Comparison of ENCODE assay signal across 21 cellular contexts in genomic region chr9:37437616-37438015, GRCh38. TPM values are rescaled to one million over a fixed set of nuclear protein-coding genes. Genes with fewer than 3 reads are reported as not detected.
DNase-seq lines count a peak whose midpoint lies in the region; ATAC-seq and TF ChIP-seq lines count a peak whose summit lies in the region.
"Had no signal": no experiment of that assay in that cellular context is flagged by ENCODE, and none has a peak within 500 bp of the region (broad histone marks: within the 10 kb centered on the region; RNA-seq: fewer than 3 reads in every experiment).

No MANE protein-coding gene starts in this region.

- no peak overlapping the region for H2AFZ ChIP-seq in PC-9

- CTCF ChIA-PET in PC-9 (lab: Charles Lee) (no interaction called here), HEK293T (lab: Yijun Ruan, JAX) (no interaction called here)

- H3K27me3 Mint-ChIP-seq in activated naive CD8-positive, alpha-beta T cell treated with anti-CD3 and anti-CD28 coated beads for 36 hours = no peaks in the 10 kb centered on the region
- no peaks in the 10 kb centered on the region for H3K27me3 Mint-ChIP-seq in activated naive CD8-positive, alpha-beta T cell treated with anti-CD3 and anti-CD28 coated beads, Interleukin-2, amount 50 U/mL, for 24 hours

- BruUV-seq in PC-9 (replicated peaks; lab: Mats Ljungman, UMichigan) = no TSS peak

- H3K27ac ChIP-seq in temporal lobe (ENCODE audit: low read depth, low read length) = peak overlapping the region; percentile 87
- no peak overlapping the region for H3K27ac ChIP-seq in PC-9
- H3K27ac ChIP-seq: A549, C4-2B had no signal

- H3K36me3 Mint-ChIP-seq in activated naive CD8-positive, alpha-beta T cell treated with anti-CD3 and anti-CD28 coated beads for 36 hours = peaks cover 14% of the 10 kb centered on the region
- H3K36me3 Mint-ChIP-seq in activated naive CD8-positive, alpha-beta T cell treated with anti-CD3 and anti-CD28 coated beads, Interleukin-2, amount 50 U/mL, for 24 hours (ENCODE audit: low read depth) = peaks cover 42% of the 10 kb centered on the region

- H3K9me3 Mint-ChIP-seq in activated naive CD8-positive, alpha-beta T cell treated with anti-CD3 and anti-CD28 coated beads for 36 hours = no peaks in the 10 kb centered on the region
- no peaks in the 10 kb centered on the region for H3K9me3 Mint-ChIP-seq in activated naive CD8-positive, alpha-beta T cell treated with anti-CD3 and anti-CD28 coated beads, Interleukin-2, amount 50 U/mL, for 24 hours

- DNase-seq in activated naive CD8-positive, alpha-beta T cell treated with anti-CD3 and anti-CD28 coated beads for 36 hours = no peak
- DNase-seq in activated naive CD8-positive, alpha-beta T cell treated with anti-CD3 and anti-CD28 coated beads, Interleukin-2, amount 50 U/mL, for 24 hours = no peak
- DNase-seq in cerebellum (ENCODE audit: low spot score) (peak; percentile 60), medulla oblongata (ENCODE audit: extremely low spot score) (peak; percentile 51), PC-9 (no peak), HEK293T (ENCODE audit: extremely low spot score) (no peak), HT-29 (ENCODE audit: low spot score) (no peak)
- DNase-seq: COR-L47, DMS53, GOT3, KG1, NCI-H1436, NCI-H2029 treated with DMSO at 0.1 percent for 48 hours, NCI-H2171 treated with DMSO at 0.1 percent for 48 hours, NCI-H446 treated with DMSO at 0.1 percent for 48 hours, NCI-H774, PC-3 had no signal

- intact Hi-C loops in PC-9 (cut with micrococcal nuclease; ENCODE audit: unreplicated experiment) = no loop called here

- no peak overlapping the region for H3K4me3 ChIP-seq in PC-9
- H3K4me3 ChIP-seq: A549 had no signal

- no peaks in the 10 kb centered on the region for H3K9me2 ChIP-seq in PC-9 (ENCODE audit: insufficient read depth)

- H3K4me2 ChIP-seq in PC-9 = no peak overlapping the region
- H3K4me2 ChIP-seq: A549 had no signal

- H3K4me3 Mint-ChIP-seq in activated naive CD8-positive, alpha-beta T cell treated with anti-CD3 and anti-CD28 coated beads for 36 hours = no peak overlapping the region
- H3K4me3 Mint-ChIP-seq in activated naive CD8-positive, alpha-beta T cell treated with anti-CD3 and anti-CD28 coated beads, Interleukin-2, amount 50 U/mL, for 24 hours = no peak overlapping the region

- H3K9me3 ChIP-seq in PC-9 (ENCODE audit: insufficient read depth, low read depth) = no peaks in the 10 kb centered on the region
- H3K9me3 ChIP-seq: A549 had no signal

- ATAC-seq in activated naive CD8-positive, alpha-beta T cell treated with anti-CD3 and anti-CD28 coated beads, Interleukin-2, amount 50 U/mL, for 24 hours = no peak
- ATAC-seq: A549, HepG2, PC-3 had no signal

- 0 out of 2 replicates have a peak, but pooled peaks cover 3% of the 10 kb centered on the region for H3K79me2 ChIP-seq in PC-9 (ENCODE audit: low read depth)

- 0 out of 2 replicates have a peak, but pooled peaks cover 3% of the 10 kb centered on the region for H4K20me1 ChIP-seq in PC-9 (ENCODE audit: insufficient read depth)

- H3K27me3 ChIP-seq in PC-9 (ENCODE audit: insufficient read depth, low read depth) = no peaks in the 10 kb centered on the region

- H3K27ac Mint-ChIP-seq in activated naive CD8-positive, alpha-beta T cell treated with anti-CD3 and anti-CD28 coated beads for 36 hours = peak overlapping the region; percentile 11
- H3K27ac Mint-ChIP-seq in activated naive CD8-positive, alpha-beta T cell treated with anti-CD3 and anti-CD28 coated beads, Interleukin-2, amount 50 U/mL, for 24 hours = no peak overlapping the region

- H3F3A ChIP-seq in PC-9 (ENCODE audit: insufficient read depth, low read depth) = no peaks in the 10 kb centered on the region

- no peaks in the 10 kb centered on the region for H3K4me1 ChIP-seq in PC-9 (replicated peaks; ENCODE audit: insufficient read depth)
- H3K4me1 ChIP-seq: A549 had no signal

- H3K4me1 Mint-ChIP-seq in activated naive CD8-positive, alpha-beta T cell treated with anti-CD3 and anti-CD28 coated beads for 36 hours = peaks cover 2% of the 10 kb centered on the region
- H3K4me1 Mint-ChIP-seq in activated naive CD8-positive, alpha-beta T cell treated with anti-CD3 and anti-CD28 coated beads, Interleukin-2, amount 50 U/mL, for 24 hours = peaks cover 3% of the 10 kb centered on the region

- no peaks in the 10 kb centered on the region for H3K36me3 ChIP-seq in PC-9 (ENCODE audit: low read depth)

- no peak for TF ChIP-seq CTCF in PC-9 (conservative IDR thresholded peaks at IDR 0.05)

- POLR2A ChIA-PET in PC-9 (lab: Charles Lee; ENCODE audit: unreplicated experiment) = no interaction called here
- POLR2A ChIA-PET in HEK293T (lab: Yijun Ruan, JAX) = no interaction called here

TF ChIP-seq in HEK293T, 16 proteins besides CTCF, POLR2A, EP300 and RAD21:
- TF ChIP-seq ARNT (IDR thresholded peaks at IDR 0.05) (no peak), SP1 (IDR thresholded peaks at IDR 0.05) (no peak), LEF1 (IDR thresholded peaks at IDR 0.05; ENCODE audit: borderline replicate concordance) (no peak), ZNF384 (IDR thresholded peaks at IDR 0.05) (no peak), ELF4 (IDR thresholded peaks at IDR 0.05) (no peak), HDGF (IDR thresholded peaks at IDR 0.05; ENCODE audit: borderline replicate concordance) (no peak), L3MBTL2 (conservative IDR thresholded peaks at IDR 0.05) (no peak), FOXK2 (IDR thresholded peaks at IDR 0.05) (no peak), NFRKB (IDR thresholded peaks at IDR 0.05) (no peak), BHLHE40 (IDR thresholded peaks at IDR 0.05; ENCODE audit: borderline replicate concordance) (no peak), FOXM1 (IDR thresholded peaks at IDR 0.05; ENCODE audit: borderline replicate concordance) (no peak), PKNOX1 (IDR thresholded peaks at IDR 0.05) (no peak), TARDBP (IDR thresholded peaks at IDR 0.05) (no peak), FOXA1 (IDR thresholded peaks at IDR 0.05) (no peak), CTBP1 (IDR thresholded peaks at IDR 0.05; ENCODE audit: borderline replicate concordance) (no peak), SUZ12 (IDR thresholded peaks at IDR 0.05) (no peak)

RNA-seq across cellular contexts. Expression of gene GRHPR, which starts 15.1 kb away (rescaled TPM):
- total RNA-seq in activated naive CD8-positive, alpha-beta T cell treated with anti-CD3 and anti-CD28 coated beads for 36 hours = 10 to 100 TPM; 79.5 to 82.0 TPM
- total RNA-seq in cerebellum (50.3 TPM), temporal lobe (44.3 TPM), PC-9 (2021) (77.2 and 85.4 TPM in 2 replicates)
- total RNA-seq in HT-29 (2014; rRNA removed; shearing (Covaris generic)) = 96.7 and 102 TPM in 2 replicates

RNA-seq across cellular contexts. Expression of gene ZBTB5, which starts 27.6 kb away (rescaled TPM):
- 1 to 10 TPM; 7.0 to 7.6 TPM for total RNA-seq in activated naive CD8-positive, alpha-beta T cell treated with anti-CD3 and anti-CD28 coated beads for 36 hours
- total RNA-seq in cerebellum (21.4 TPM), temporal lobe (22.6 TPM), PC-9 (2021) (7.7 and 8.8 TPM in 2 replicates)
- 9.0 and 9.3 TPM in 2 replicates for total RNA-seq in HT-29 (2014; rRNA removed; shearing (Covaris generic))

RNA-seq across cellular contexts. Expression of gene POLR1E, which starts 48.1 kb away (rescaled TPM):
- total RNA-seq in activated naive CD8-positive, alpha-beta T cell treated with anti-CD3 and anti-CD28 coated beads for 36 hours = 10 to 100 TPM; 78.7 to 79.8 TPM
- total RNA-seq in cerebellum (22.1 TPM), temporal lobe (30.2 TPM), PC-9 (2021) (19.7 and 21.8 TPM in 2 replicates)
- 17.7 and 21.8 TPM in 2 replicates for total RNA-seq in HT-29 (2014; rRNA removed; shearing (Covaris generic))

Comparison
In these comparisons a context has a peak if more than half of its experiments do, and no peak if none do; other contexts are left out.
1. DNase-seq: peak in cerebellum (single experiment) and medulla oblongata (single experiment); none in activated naive CD8-positive, alpha-beta T cell treated with anti-CD3 and anti-CD28 coated beads for 36 hours (single experiment), activated naive CD8-positive, alpha-beta T cell treated with anti-CD3 and anti-CD28 coated beads, Interleukin-2, amount 50 U/mL, for 24 hours (single experiment), PC-9 (0 of 2), HEK293T (single experiment) and HT-29 (single experiment).